In the genomic region with DNA sequence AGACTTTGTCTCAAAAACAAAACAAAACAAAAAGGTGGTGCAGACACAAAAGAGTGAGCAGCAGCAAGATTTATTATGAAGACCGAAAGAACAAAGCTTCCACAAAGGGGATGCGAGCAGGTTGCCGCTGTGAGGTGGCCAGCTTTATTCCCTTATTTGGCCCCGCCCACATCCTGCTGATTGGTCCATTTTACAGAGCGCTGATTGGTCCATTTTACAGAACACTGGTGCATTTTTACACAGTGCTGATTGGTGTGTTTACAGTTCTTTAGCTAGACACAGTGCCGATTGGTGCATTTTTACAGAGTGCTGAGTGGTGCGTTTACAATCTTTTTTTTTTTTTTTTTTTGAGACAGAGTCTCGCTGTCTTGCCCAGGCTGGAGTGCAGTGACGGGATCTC, we compare ENCODE assay signal across 24 cellular contexts.
"Had no signal": no experiment of that assay in that cellular context is flagged by ENCODE, and none has a peak within 500 bp of the region (broad histone marks: within the 10 kb centered on the region; RNA-seq: fewer than 3 reads in every experiment).

No MANE protein-coding gene starts in this region.

- H3K4me1 ChIP-seq: spleen, transverse colon, upper lobe of right lung, uterus had no signal

- H3K27me3 ChIP-seq: gastrocnemius medialis, heart left ventricle, hepatocyte, ovary, spleen, transverse colon, upper lobe of right lung, uterus had no signal

- H3K27ac ChIP-seq: coronary artery, heart left ventricle, hepatocyte, ovary, psoas muscle, skin epidermis, spleen, transverse colon, upper lobe of right lung, uterus had no signal

- H3K9me3 ChIP-seq: gastrocnemius medialis, heart left ventricle, ovary, psoas muscle, spleen, transverse colon, upper lobe of right lung, uterus had no signal

- H2AFZ ChIP-seq: hepatocyte had no signal

- H3K4me2 ChIP-seq: hepatocyte had no signal

- DNase-seq: effector memory CD8-positive, alpha-beta T cell; foreskin fibroblast; gastrocnemius medialis; heart left ventricle; kidney; natural killer cell; occipital lobe; ovary; posterior cingulate gyrus; psoas muscle; right cardiac atrium; spleen; stimulated activated CD4-positive, alpha-beta T cell treated with anti-CD3 and anti-CD28 coated beads, Interleukin-4, amount 100 ng/mL, for 4 hours; stimulated activated naive CD8-positive, alpha-beta T cell treated with anti-CD3 and anti-CD28 coated beads, Interleukin-15, Interleukin-2, amounts not matched to agents 100 U/mL and 50 U/mL, for 24 hours; transverse colon; upper lobe of right lung; uterus had no signal

- H3K36me3 ChIP-seq: gastrocnemius medialis, heart left ventricle, ovary, spleen, transverse colon, upper lobe of right lung, uterus had no signal

- H3K4me3 ChIP-seq: coronary artery, gastrocnemius medialis, heart left ventricle, hepatocyte, lung, ovary, psoas muscle, skin epidermis, spleen, transverse colon, upper lobe of right lung, uterus had no signal

- FAIRE-seq: kidney had no signal

- ATAC-seq: effector memory CD8-positive, alpha-beta T cell; esophagus mucosa; gastrocnemius medialis; left lobe of liver; natural killer cell; psoas muscle; right cardiac atrium; stimulated activated memory B cell treated with anti-CD40 and anti-IgM and Interleukin-4, amounts not matched to agents 10 μg/mL and 1 μg/mL and 100 μg/mL, for 72 hours; stimulated activated naive CD8-positive, alpha-beta T cell treated with anti-CD3 and anti-CD28 coated beads, Interleukin-15, Interleukin-2, amounts not matched to agents 100 U/mL and 50 U/mL, for 24 hours; upper lobe of right lung had no signal
